19 cellular contexts compared by ENCODE assay signal in genomic region chr4:12050357-12050756, GRCh38.
"Had no signal": no experiment of that assay in that cellular context is flagged by ENCODE, and none has a peak within 500 bp of the region (broad histone marks: within the 10 kb centered on the region; RNA-seq: fewer than 3 reads in every experiment).

No MANE protein-coding gene starts in this region.

- H3K4me3 ChIP-seq: esophagus muscularis mucosa, gastroesophageal sphincter, right atrium auricular region, sigmoid colon, skin epidermis, testis, tibial nerve, upper lobe of right lung, vagina had no signal

- H3K9me3 ChIP-seq: esophagus muscularis mucosa, gastroesophageal sphincter, neutrophil, right atrium auricular region, sigmoid colon, testis, tibial nerve, upper lobe of right lung, vagina had no signal

- H3K27me3 Mint-ChIP-seq: naive thymus-derived CD4-positive, alpha-beta T cell; stimulated activated naive B cell treated with anti-CD40 and anti-IgM and Interleukin-4, amounts not matched to agents 10 μg/mL and 1 μg/mL and 100 μg/mL, for 72 hours; stimulated activated naive CD8-positive, alpha-beta T cell treated with anti-CD3 and anti-CD28 coated beads, Interleukin-15, amount 100 ng/mL, for 72 hours had no signal

- H3K36me3 Mint-ChIP-seq: naive thymus-derived CD4-positive, alpha-beta T cell; stimulated activated naive B cell treated with anti-CD40 and anti-IgM and Interleukin-4, amounts not matched to agents 10 μg/mL and 1 μg/mL and 100 μg/mL, for 72 hours had no signal

- DNase-seq: effector memory CD4-positive, alpha-beta T cell; glutamatergic neuron; naive thymus-derived CD4-positive, alpha-beta T cell; nephron progenitor cell; sigmoid colon; stimulated activated CD4-positive, alpha-beta T cell treated with anti-CD3 and anti-CD28 coated beads, Interleukin-2, amount 100 ng/mL, for 24 hours; stimulated activated CD4-positive, alpha-beta T cell treated with anti-CD3 and anti-CD28 coated beads, Interleukin-4, amount 100 ng/mL, for 4 hours; stimulated activated naive B cell treated with anti-CD40 and anti-IgM and Interleukin-4, amounts not matched to agents 10 μg/mL and 1 μg/mL and 100 μg/mL, for 72 hours; stimulated activated naive CD8-positive, alpha-beta T cell treated with anti-CD3 and anti-CD28 coated beads, Interleukin-15, amount 100 ng/mL, for 72 hours; testis; upper lobe of right lung had no signal

- H3K27ac ChIP-seq: epithelial cell of prostate, esophagus muscularis mucosa, gastroesophageal sphincter, neutrophil, right atrium auricular region, sigmoid colon, skin epidermis, testis, tibial nerve, upper lobe of right lung, vagina had no signal

- H3K4me3 Mint-ChIP-seq: naive thymus-derived CD4-positive, alpha-beta T cell; nephron progenitor cell; stimulated activated naive B cell treated with anti-CD40 and anti-IgM and Interleukin-4, amounts not matched to agents 10 μg/mL and 1 μg/mL and 100 μg/mL, for 72 hours; stimulated activated naive CD8-positive, alpha-beta T cell treated with anti-CD3 and anti-CD28 coated beads, Interleukin-15, amount 100 ng/mL, for 72 hours had no signal

- H3K27me3 ChIP-seq: esophagus muscularis mucosa, gastroesophageal sphincter, neutrophil, right atrium auricular region, sigmoid colon, testis, tibial nerve, upper lobe of right lung, vagina had no signal

- H3K4me1 ChIP-seq: esophagus muscularis mucosa, gastroesophageal sphincter, right atrium auricular region, sigmoid colon, testis, tibial nerve, upper lobe of right lung, vagina had no signal

- H3K27ac Mint-ChIP-seq: naive thymus-derived CD4-positive, alpha-beta T cell; nephron progenitor cell; stimulated activated naive B cell treated with anti-CD40 and anti-IgM and Interleukin-4, amounts not matched to agents 10 μg/mL and 1 μg/mL and 100 μg/mL, for 72 hours; stimulated activated naive CD8-positive, alpha-beta T cell treated with anti-CD3 and anti-CD28 coated beads, Interleukin-15, amount 100 ng/mL, for 72 hours had no signal

- H3K9me3 Mint-ChIP-seq: nephron progenitor cell had no signal

- ATAC-seq: gastroesophageal sphincter; naive thymus-derived CD4-positive, alpha-beta T cell; stimulated activated naive B cell treated with anti-CD40 and anti-IgM and Interleukin-4, amounts not matched to agents 10 μg/mL and 1 μg/mL and 100 μg/mL, for 72 hours; stimulated activated naive CD8-positive, alpha-beta T cell treated with anti-CD3 and anti-CD28 coated beads, Interleukin-15, amount 100 ng/mL, for 72 hours; upper lobe of right lung had no signal

- H3K4me1 Mint-ChIP-seq: nephron progenitor cell; stimulated activated naive B cell treated with anti-CD40 and anti-IgM and Interleukin-4, amounts not matched to agents 10 μg/mL and 1 μg/mL and 100 μg/mL, for 72 hours; stimulated activated naive CD8-positive, alpha-beta T cell treated with anti-CD3 and anti-CD28 coated beads, Interleukin-15, amount 100 ng/mL, for 72 hours had no signal

- H3K36me3 ChIP-seq: esophagus muscularis mucosa, gastroesophageal sphincter, neutrophil, right atrium auricular region, sigmoid colon, tibial nerve, upper lobe of right lung, vagina had no signal
